In genomic region chr1:33633019-33633801, GRCh38 we compare ENCODE assay signal across 8 cellular contexts.
DNase-seq lines count a peak whose midpoint lies in the region; ATAC-seq and TF ChIP-seq lines count a peak whose summit lies in the region.

No MANE protein-coding gene starts in this region.

- peak; percentile 79 to 99 (median 99) for TF ChIP-seq CTCF in ascending aorta (IDR thresholded peaks at IDR 0.05)

- peak; percentile 74 to 79 for ATAC-seq in CD4-positive, CD25-positive, alpha-beta regulatory T cell (ENCODE audit: low read depth in 2 of 2)
- peak; percentile 83 to 85 for ATAC-seq in right cardiac atrium
- ATAC-seq in sciatic nerve = peak; percentile 91
- no peak for ATAC-seq in GM18861 (IDR thresholded peaks at IDR 0.05; ENCODE audit: unreplicated experiment)

- DNase-seq in CD4-positive, CD25-positive, alpha-beta regulatory T cell = peak; percentile 61 to 83 (median 66)
- DNase-seq in GM23248 (peak; percentile 92), NCI-H187 treated with DMSO at 0.1 percent for 48 hours (lab: John Stamatoyannopoulos, UW) (peak; percentile 32), T-helper 22 cell (ENCODE audit: low read depth) (peak; percentile 44), ascending aorta (ENCODE audit: low spot score in 2 of 2) (peak; percentile 36 to 93), right cardiac atrium (peak; percentile 91 to 96 (median 93)), sciatic nerve (ENCODE audit: low spot score) (peak; percentile 96)

- H3K4me1 ChIP-seq in CD4-positive, CD25-positive, alpha-beta regulatory T cell (ENCODE audit: control insufficient read depth, insufficient read depth, low read length, poor library complexity, severe bottlenecking) = peaks cover 5% of the 10 kb centered on the region
- H3K4me1 ChIP-seq in GM23248 (ENCODE audit: insufficient read depth) (peaks cover 12% of the 10 kb centered on the region), ascending aorta (no peaks in the 10 kb centered on the region), right cardiac atrium (ENCODE audit: control insufficient read depth, insufficient read depth, low read length) (no peaks in the 10 kb centered on the region)

- H3K27ac Mint-ChIP-seq in CD4-positive, CD25-positive, alpha-beta regulatory T cell = peak overlapping the region in 1 of 3 donors; percentile 43

- H3K9me3 Mint-ChIP-seq in CD4-positive, CD25-positive, alpha-beta regulatory T cell = no peaks in the 10 kb centered on the region

- H3K79me2 ChIP-seq in GM23248 (ENCODE audit: insufficient read depth) = no peaks in the 10 kb centered on the region

- intact Hi-C loops in ascending aorta (cut with DNase I) = loop anchor here (2.0 kb wide), 1 partner anchor 530 kb away; no protein-coding TSS in a partner anchor
- intact Hi-C loops in right cardiac atrium (cut with DNase I) = loop anchor here in 2 of 4 donors (5.0 to 10.0 kb wide), 3 partner anchors 532 to 1112 kb away; partner anchors contain the start of gene CSMD2 (in 1 of the 2)
- intact Hi-C loops in sciatic nerve (cut with DNase I) = loop anchor here (2.0 kb wide), 1 partner anchor 1110 kb away; no protein-coding TSS in a partner anchor

- peaks cover 0 to 8% (median 4%) of the 10 kb centered on the region in 4 donors for H3K4me1 Mint-ChIP-seq in CD4-positive, CD25-positive, alpha-beta regulatory T cell

- H4K20me1 ChIP-seq in GM23248 (ENCODE audit: insufficient read depth) = no peaks in the 10 kb centered on the region

- no peak overlapping the region for H3K27ac ChIP-seq in CD4-positive, CD25-positive, alpha-beta regulatory T cell (ENCODE audit: insufficient read depth, low read length, poor library complexity, severe bottlenecking)
- H3K27ac ChIP-seq in GM23248 = no peak overlapping the region
- H3K27ac ChIP-seq in ascending aorta = no peak overlapping the region
- H3K27ac ChIP-seq in right cardiac atrium (ENCODE audit: low read length) = no peak overlapping the region

- no peak overlapping the region for H3K9ac ChIP-seq in GM23248

- in situ Hi-C loops in GM23248 (cut with MboI) = no loop called here

- H3K27me3 ChIP-seq in CD4-positive, CD25-positive, alpha-beta regulatory T cell (ENCODE audit: control insufficient read depth, insufficient read depth, low read length) = no peaks in the 10 kb centered on the region
- H3K27me3 ChIP-seq in GM23248 (replicated peaks; ENCODE audit: insufficient read depth) (no peaks in the 10 kb centered on the region), ascending aorta (no peaks in the 10 kb centered on the region), right cardiac atrium (ENCODE audit: control insufficient read depth, insufficient read depth) (no peaks in the 10 kb centered on the region)

- H3K9me2 ChIP-seq in GM23248 (ENCODE audit: insufficient read depth) = no peaks in the 10 kb centered on the region

- H3K27me3 Mint-ChIP-seq in CD4-positive, CD25-positive, alpha-beta regulatory T cell = peaks cover 22% of the 10 kb centered on the region

- H3K36me3 Mint-ChIP-seq in CD4-positive, CD25-positive, alpha-beta regulatory T cell = no peaks in the 10 kb centered on the region

- H3F3A ChIP-seq in GM23248 (ENCODE audit: insufficient read depth) = peaks cover under 1% of the 10 kb centered on the region; the same call in 1 of the 2 replicates

- H3K4me3 ChIP-seq in CD4-positive, CD25-positive, alpha-beta regulatory T cell (ENCODE audit: low read depth, low read length) = no peak overlapping the region
- H3K4me3 ChIP-seq in GM23248 (no peak overlapping the region), ascending aorta (peak overlapping the region in 1 of 2 donors; percentile 25), right cardiac atrium (ENCODE audit: low read length) (no peak overlapping the region)

- H3K36me3 ChIP-seq in CD4-positive, CD25-positive, alpha-beta regulatory T cell (ENCODE audit: control insufficient read depth, insufficient read depth, low read length) = no peaks in the 10 kb centered on the region
- H3K36me3 ChIP-seq in GM23248 (ENCODE audit: low read depth) = no peaks in the 10 kb centered on the region
- no peaks in the 10 kb centered on the region for H3K36me3 ChIP-seq in ascending aorta

- peak overlapping the region in 1 of 4 donors; percentile 36 for H3K4me3 Mint-ChIP-seq in CD4-positive, CD25-positive, alpha-beta regulatory T cell

- no peaks in the 10 kb centered on the region for H3K9me3 ChIP-seq in CD4-positive, CD25-positive, alpha-beta regulatory T cell (ENCODE audit: control insufficient read depth in 2 of 2, low read length in 2 of 2)
- H3K9me3 ChIP-seq in GM23248 (ENCODE audit: low read depth) = no peaks in the 10 kb centered on the region
- no peaks in the 10 kb centered on the region for H3K9me3 ChIP-seq in ascending aorta
- no peaks in the 10 kb centered on the region for H3K9me3 ChIP-seq in right cardiac atrium (ENCODE audit: control insufficient read depth, low read length)

- 0 out of 2 replicates have a peak overlapping the region, but pooled peaks have one; percentile 50 for H2AFZ ChIP-seq in GM23248

- WGBS in GM23248 (ENCODE audit: low coverage in 1 of 2, low lambda C conversion rate in 2 of 2, missing lambda C conversion rate in 2 of 2), 2 experiments = 35% methylated on average over 29 of the region's 29 CpGs
- WGBS in right cardiac atrium = 32% methylated on average over 29 of the region's 29 CpGs

- H3K4me2 ChIP-seq in GM23248 (ENCODE audit: unreplicated experiment) = no peak overlapping the region

Comparison
In these comparisons a context has a peak if more than half of its experiments do, and no peak if none do; other contexts are left out.
1. DNase-seq: peak in every context shown above with its lines; median percentile 96 in sciatic nerve; 93 in right cardiac atrium; 92 in GM23248; 66 in CD4-positive, CD25-positive, alpha-beta regulatory T cell; 64 in ascending aorta; 44 in T-helper 22 cell; 32 in NCI-H187 treated with DMSO at 0.1 percent for 48 hours.